ENCODE assay signal across 8 cellular contexts in genomic region chr16:75593825-75594820, GRCh38. TPM values are rescaled to one million over a fixed set of nuclear protein-coding genes. Genes with fewer than 3 reads are reported as not detected.
DNase-seq lines count a peak whose midpoint lies in the region; TF ChIP-seq lines count a peak whose summit lies in the region.

No MANE protein-coding gene starts in this region.

- no peak for TF ChIP-seq POLR2A in ovary (IDR thresholded peaks at IDR 0.05)

- peaks cover 4% of the 10 kb centered on the region for H3K9me3 Mint-ChIP-seq in endodermal cell

- intact Hi-C loops in posterior cingulate gyrus (cut with DNase I) (no loop called here), ovary (cut with DNase I) (no loop called here)

- no peaks in the 10 kb centered on the region for H4K20me1 ChIP-seq in OCI-LY1 (ENCODE audit: insufficient read depth, low read length)

- no peak overlapping the region for H3K9ac ChIP-seq in OCI-LY1 (ENCODE audit: low read length)
- no peak overlapping the region for H3K9ac ChIP-seq in endodermal cell (ENCODE audit: extremely low read depth, low read length, poor library complexity, severe bottlenecking)

- no peaks in the 10 kb centered on the region for H3K9me3 ChIP-seq in OCI-LY1 (ENCODE audit: low read length)
- H3K9me3 ChIP-seq in endodermal cell (ENCODE audit: control insufficient read depth, low read length) = peaks cover 7% of the 10 kb centered on the region
- no peaks in the 10 kb centered on the region for H3K9me3 ChIP-seq in ovary
- H3K9me3 ChIP-seq in effector memory CD4-positive, alpha-beta T cell (ENCODE audit: control insufficient read depth, low read length) = no peaks in the 10 kb centered on the region

- H3K27ac ChIP-seq in OCI-LY1 (ENCODE audit: low read depth, low read length, poor library complexity, severe bottlenecking) (peak overlapping the region; percentile 27), endodermal cell (ENCODE audit: low read depth, low read length) (peak overlapping the region; percentile 35), ovary (no peak overlapping the region)
- H3K27ac ChIP-seq in effector memory CD4-positive, alpha-beta T cell (ENCODE audit: insufficient read depth, low read length, poor library complexity, severe bottlenecking) = no peak overlapping the region

- H3K4me1 ChIP-seq in OCI-LY1 (ENCODE audit: insufficient read depth, low read length, severe bottlenecking) = peaks cover 12% of the 10 kb centered on the region
- H3K4me1 ChIP-seq in endodermal cell (ENCODE audit: control insufficient read depth, insufficient read depth, low read length) = peaks cover 10% of the 10 kb centered on the region
- no peaks in the 10 kb centered on the region for H3K4me1 ChIP-seq in ovary (ENCODE audit: insufficient read depth)
- no peaks in the 10 kb centered on the region for H3K4me1 ChIP-seq in effector memory CD4-positive, alpha-beta T cell (ENCODE audit: control insufficient read depth, insufficient read depth, low read length, poor library complexity, severe bottlenecking)

- no peaks in the 10 kb centered on the region for H3K27me3 Mint-ChIP-seq in endodermal cell (ENCODE audit: insufficient read depth)

- no peak for TF ChIP-seq EP300 in ovary (IDR thresholded peaks at IDR 0.05)

- H3K79me2 ChIP-seq in OCI-LY1 (ENCODE audit: insufficient read depth, low read length) = no peaks in the 10 kb centered on the region

- H3K9me2 ChIP-seq in OCI-LY1 (ENCODE audit: low read depth, low read length) = no peaks in the 10 kb centered on the region

- peaks cover 25% of the 10 kb centered on the region for H3K36me3 Mint-ChIP-seq in endodermal cell (ENCODE audit: low read depth)

- 59 to 74% methylated on average over 11 to 17 of the region's 17 CpGs for whole genome bisulfite sequencing in endodermal cell (ENCODE audit: insufficient coverage in 1 of 2, insufficient read length in 1 of 2), 2 experiments
- WGBS in ovary, 3 donors = 79 to 82% (median 82%) methylated on average over 17 of the region's 17 CpGs

- H3K4me3 ChIP-seq in OCI-LY1 (ENCODE audit: low read depth, low read length, poor library complexity, severe bottlenecking) (no peak overlapping the region), endodermal cell (ENCODE audit: low read length) (no peak overlapping the region), ovary (no peak overlapping the region)
- no peak overlapping the region for H3K4me3 ChIP-seq in effector memory CD4-positive, alpha-beta T cell (ENCODE audit: insufficient read depth, low read depth, low read length, poor library complexity, severe bottlenecking)

- peak; percentile 82 for DNase-seq in A172 (ENCODE audit: low spot score)
- DNase-seq in GM04504 (ENCODE audit: low read depth) = peak; percentile 30
- DNase-seq in endodermal cell = peak; percentile 79
- no peak for DNase-seq in GOT3 (lab: John Stamatoyannopoulos, UW)
- DNase-seq in posterior cingulate gyrus = no peak
- DNase-seq in ovary = no peak
- DNase-seq in effector memory CD4-positive, alpha-beta T cell = no peak

- no peaks in the 10 kb centered on the region for H3F3A ChIP-seq in OCI-LY1 (ENCODE audit: insufficient read depth, low read length)

- peak overlapping the region; percentile 76 for H3K27ac Mint-ChIP-seq in endodermal cell

- H3K4me2 ChIP-seq in OCI-LY1 (ENCODE audit: low read length) = no peak overlapping the region

- peaks cover 40% of the 10 kb centered on the region for H3K36me3 ChIP-seq in OCI-LY1 (ENCODE audit: insufficient read depth, low read length)
- peaks cover 12% of the 10 kb centered on the region for H3K36me3 ChIP-seq in endodermal cell (ENCODE audit: control insufficient read depth, insufficient read depth, low read length)
- no peaks in the 10 kb centered on the region for H3K36me3 ChIP-seq in ovary
- peaks cover 6% of the 10 kb centered on the region for H3K36me3 ChIP-seq in effector memory CD4-positive, alpha-beta T cell (ENCODE audit: control insufficient read depth, insufficient read depth, low read length)

- no peak overlapping the region for H2AFZ ChIP-seq in OCI-LY1 (ENCODE audit: low read length)

- H3K4me1 Mint-ChIP-seq in endodermal cell = peaks cover 26% of the 10 kb centered on the region

- no peak overlapping the region for H3K4me3 Mint-ChIP-seq in endodermal cell

- TF ChIP-seq CTCF in OCI-LY1 (IDR thresholded peaks at IDR 0.05; ENCODE audit: low read length) = no peak
- no peak for TF ChIP-seq CTCF in endodermal cell (conservative IDR thresholded peaks at IDR 0.05)
- no peak for TF ChIP-seq CTCF in ovary (IDR thresholded peaks at IDR 0.05)

- H3K27me3 ChIP-seq in OCI-LY1 (ENCODE audit: insufficient read depth, low read length) (no peaks in the 10 kb centered on the region), endodermal cell (ENCODE audit: control insufficient read depth, insufficient read depth, low read length, poor library complexity, severe bottlenecking) (no peaks in the 10 kb centered on the region), ovary (no peaks in the 10 kb centered on the region)
- H3K27me3 ChIP-seq in effector memory CD4-positive, alpha-beta T cell (replicated peaks; ENCODE audit: control insufficient read depth, insufficient read depth, low read length, poor library complexity, severe bottlenecking) = no peaks in the 10 kb centered on the region

RNA-seq across cellular contexts. Expression of gene GABARAPL2, which starts 27.9 kb away (rescaled TPM):
- total RNA-seq in A172 (2014; rRNA removed; shearing (Covaris generic)) = 98.1 and 115 TPM in 2 replicates
- 10 to 100 TPM; 72.8 to 78.5 TPM for total RNA-seq in endodermal cell
- polyA plus RNA-seq in endodermal cell (2013, experiment 1 of 2) = 126 TPM
- 128 TPM for polyA plus RNA-seq in endodermal cell (2013, experiment 2 of 2)
- 100 to 1,000 TPM in 4 of 7 donors, 10 to 100 TPM in 3; 77.9 to 114 (median 108) TPM for total RNA-seq in ovary
- 100 to 1,000 TPM; 161 to 195 TPM for polyA plus RNA-seq in ovary

RNA-seq across cellular contexts. Expression of gene ADAT1, which starts 29.0 kb away (rescaled TPM):
- 95.5 and 117 TPM in 2 replicates for total RNA-seq in A172 (2014; rRNA removed; shearing (Covaris generic))
- total RNA-seq in endodermal cell (10 to 100 TPM; 50.1 to 54.9 TPM), ovary (10 to 100 TPM; 25.3 to 45.8 (median 27.7) TPM)
- polyA plus RNA-seq in endodermal cell (2013, experiment 1 of 2) = 43.4 TPM
- 41.1 TPM for polyA plus RNA-seq in endodermal cell (2013, experiment 2 of 2)
- 10 to 100 TPM in 1 of 2 donors, 1 to 10 TPM in 1; 9.5 to 59.8 TPM for polyA plus RNA-seq in ovary

RNA-seq across cellular contexts. Expression of gene TMEM231, which starts 38.1 kb away (rescaled TPM):
- 13.7 and 16.8 TPM in 2 replicates for total RNA-seq in A172 (2014; rRNA removed; shearing (Covaris generic))
- total RNA-seq in endodermal cell (10 to 100 TPM; 11.9 to 15.7 TPM), ovary (10 to 100 TPM in 6 of 7 donors, 1 to 10 TPM in 1; 9.8 to 36.9 (median 14.8) TPM)
- 25.0 TPM for polyA plus RNA-seq in endodermal cell (2013, experiment 1 of 2)
- polyA plus RNA-seq in endodermal cell (2013, experiment 2 of 2) = 27.1 TPM
- 10 to 100 TPM in 1 of 2 donors, 1 to 10 TPM in 1; 9.2 to 16.3 TPM for polyA plus RNA-seq in ovary

RNA-seq across cellular contexts. Expression of gene KARS1, which starts 53.3 kb away (rescaled TPM):
- total RNA-seq in A172 (2014; rRNA removed; shearing (Covaris generic)) = 245 and 250 TPM in 2 replicates
- total RNA-seq in endodermal cell = 100 to 1,000 TPM; 141 to 168 TPM
- 148 TPM for polyA plus RNA-seq in endodermal cell (2013, experiment 1 of 2)
- polyA plus RNA-seq in endodermal cell (2013, experiment 2 of 2) = 138 TPM
- 100 to 1,000 TPM in 3 of 7 donors, 10 to 100 TPM in 4; 55.6 to 109 (median 92.8) TPM for total RNA-seq in ovary
- 100 to 1,000 TPM in 1 of 2 donors, 10 to 100 TPM in 1; 85.4 to 189 TPM for polyA plus RNA-seq in ovary

RNA-seq across cellular contexts. Expression of gene TERF2IP, which starts 53.5 kb away (rescaled TPM):
- 74.8 and 81.3 TPM in 2 replicates for total RNA-seq in A172 (2014; rRNA removed; shearing (Covaris generic))
- total RNA-seq in endodermal cell (10 to 100 TPM; 20.0 to 23.4 TPM), ovary (100 to 1,000 TPM in 1 of 7 donors, 10 to 100 TPM in 6; 66.6 to 112 (median 83.7) TPM)
- polyA plus RNA-seq in endodermal cell (2013, experiment 1 of 2) = 60.8 TPM
- polyA plus RNA-seq in endodermal cell (2013, experiment 2 of 2) = 51.0 TPM
- polyA plus RNA-seq in ovary = 100 to 1,000 TPM in 1 of 2 donors, 10 to 100 TPM in 1; 77.8 to 122 TPM

Comparison
In these comparisons a context has a peak if more than half of its experiments do, and no peak if none do; other contexts are left out.
1. DNase-seq: peak in A172 (single experiment), GM04504 (single experiment) and endodermal cell (single experiment); none in GOT3 (single experiment), posterior cingulate gyrus (0 of 10), ovary (0 of 5) and effector memory CD4-positive, alpha-beta T cell (0 of 3).
2. H3K27ac ChIP-seq: peak in OCI-LY1 (single experiment) and endodermal cell (single experiment); none in ovary (0 of 2) and effector memory CD4-positive, alpha-beta T cell (single experiment).